Comparison of ENCODE assay signal across 17 cellular contexts in the genomic region with DNA sequence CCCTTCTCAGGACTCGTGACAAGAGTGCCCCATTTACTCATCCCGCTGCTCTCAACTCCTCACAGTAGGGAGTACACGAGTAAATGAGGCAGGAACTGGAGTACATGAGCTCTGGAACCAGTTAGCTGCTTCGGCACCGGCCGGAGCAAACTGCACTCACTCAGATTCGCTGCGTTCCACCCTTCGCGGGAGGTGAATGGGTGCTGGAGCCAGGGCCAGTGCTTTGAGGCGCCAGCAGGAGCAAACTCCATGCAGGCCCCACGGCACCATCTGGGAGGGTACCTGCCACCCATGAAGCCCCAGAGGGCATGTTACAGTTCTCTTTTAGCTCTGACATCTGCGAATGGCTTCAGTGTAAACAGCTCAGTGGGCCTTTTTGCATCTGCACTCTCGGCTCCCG.
"Had no signal": no experiment of that assay in that cellular context is flagged by ENCODE, and none has a peak within 500 bp of the region (broad histone marks: within the 10 kb centered on the region; RNA-seq: fewer than 3 reads in every experiment).

No MANE protein-coding gene starts in this region.

- H3K9me3 Mint-ChIP-seq: activated naive CD8-positive, alpha-beta T cell treated with anti-CD3 and anti-CD28 coated beads, Interleukin-2, amount 10 ng/mL, durations not matched to agents 7 days and 5 days had no signal

- DNase-seq: activated CD4-positive, alpha-beta T cell treated with anti-CD3 and anti-CD28 coated beads for 1 hour; activated CD4-positive, alpha-beta T cell treated with anti-CD3 and anti-CD28 coated beads, Interleukin-2, amount 50 U/mL, for 48 hours; activated CD8-positive, alpha-beta memory T cell treated with anti-CD3 and anti-CD28 coated beads, Interleukin-2, amount 10 ng/mL, durations not matched to agents 7 days and 5 days; activated gamma-delta T cell; activated naive CD8-positive, alpha-beta T cell treated with anti-CD3 and anti-CD28 coated beads, Interleukin-2, amount 10 ng/mL, durations not matched to agents 7 days and 5 days; activated T-cell treated with anti-CD3 and anti-CD28 coated beads, Interleukin-2, amount 50 U/mL, for 48 hours; esophagus squamous epithelium; foreskin fibroblast; stimulated activated CD4-positive, alpha-beta T cell treated with anti-CD3 and anti-CD28 coated beads, Interleukin-2, amount 100 ng/mL, for 24 hours; stimulated activated naive CD8-positive, alpha-beta T cell treated with anti-CD3 and anti-CD28 coated beads, Interleukin-15, Interleukin-2, amounts not matched to agents 100 U/mL and 50 U/mL, for 24 hours; upper lobe of right lung had no signal

- H3K36me3 Mint-ChIP-seq: activated CD8-positive, alpha-beta memory T cell treated with anti-CD3 and anti-CD28 coated beads, Interleukin-2, amount 10 ng/mL, durations not matched to agents 7 days and 5 days; activated naive CD8-positive, alpha-beta T cell treated with anti-CD3 and anti-CD28 coated beads, Interleukin-2, amount 10 ng/mL, durations not matched to agents 7 days and 5 days had no signal

- ATAC-seq: activated CD8-positive, alpha-beta memory T cell treated with anti-CD3 and anti-CD28 coated beads, Interleukin-2, amount 10 ng/mL, durations not matched to agents 7 days and 5 days; left lung; sciatic nerve; stimulated activated naive CD8-positive, alpha-beta T cell treated with anti-CD3 and anti-CD28 coated beads, Interleukin-15, Interleukin-2, amounts not matched to agents 100 U/mL and 50 U/mL, for 24 hours; upper lobe of right lung had no signal

- H3K27ac ChIP-seq: esophagus squamous epithelium, left lung, neutrophil, suprapubic skin, upper lobe of right lung had no signal

- H3K4me3 ChIP-seq: esophagus squamous epithelium, left lung, suprapubic skin, upper lobe of right lung had no signal

- FAIRE-seq: bronchial epithelial cell, islet of Langerhans had no signal

- H3K9me3 ChIP-seq: esophagus squamous epithelium, left lung, neutrophil, suprapubic skin, upper lobe of right lung had no signal

- H3K27me3 ChIP-seq: esophagus squamous epithelium, left lung, neutrophil, suprapubic skin, upper lobe of right lung had no signal

- H3K4me1 ChIP-seq: esophagus squamous epithelium, left lung, suprapubic skin, upper lobe of right lung had no signal

- H3K36me3 ChIP-seq: esophagus squamous epithelium, left lung, neutrophil, suprapubic skin, upper lobe of right lung had no signal

- H3K4me3 Mint-ChIP-seq: activated CD8-positive, alpha-beta memory T cell treated with anti-CD3 and anti-CD28 coated beads, Interleukin-2, amount 10 ng/mL, durations not matched to agents 7 days and 5 days; activated naive CD8-positive, alpha-beta T cell treated with anti-CD3 and anti-CD28 coated beads, Interleukin-2, amount 10 ng/mL, durations not matched to agents 7 days and 5 days had no signal

- H3K4me1 Mint-ChIP-seq: activated CD8-positive, alpha-beta memory T cell treated with anti-CD3 and anti-CD28 coated beads, Interleukin-2, amount 10 ng/mL, durations not matched to agents 7 days and 5 days; activated naive CD8-positive, alpha-beta T cell treated with anti-CD3 and anti-CD28 coated beads, Interleukin-2, amount 10 ng/mL, durations not matched to agents 7 days and 5 days had no signal

- H3K27ac Mint-ChIP-seq: activated CD8-positive, alpha-beta memory T cell treated with anti-CD3 and anti-CD28 coated beads, Interleukin-2, amount 10 ng/mL, durations not matched to agents 7 days and 5 days; activated naive CD8-positive, alpha-beta T cell treated with anti-CD3 and anti-CD28 coated beads, Interleukin-2, amount 10 ng/mL, durations not matched to agents 7 days and 5 days had no signal

- H3K27me3 Mint-ChIP-seq: activated CD8-positive, alpha-beta memory T cell treated with anti-CD3 and anti-CD28 coated beads, Interleukin-2, amount 10 ng/mL, durations not matched to agents 7 days and 5 days; activated naive CD8-positive, alpha-beta T cell treated with anti-CD3 and anti-CD28 coated beads, Interleukin-2, amount 10 ng/mL, durations not matched to agents 7 days and 5 days had no signal
